ENCODE assay signal across 20 cellular contexts in genomic region chr6:13866291-13866690, GRCh38.
DNase-seq lines count a peak whose midpoint lies in the region.
"Had no signal": no experiment of that assay in that cellular context is flagged by ENCODE, and none has a peak within 500 bp of the region (broad histone marks: within the 10 kb centered on the region; RNA-seq: fewer than 3 reads in every experiment).

No MANE protein-coding gene starts in this region.

- DNase-seq in NCI-H524 (lab: John Stamatoyannopoulos, UW), result peak; percentile 16 to 72
- no peak for DNase-seq in NCI-H524 treated with DMSO at 0.1 percent for 48 hours (lab: John Stamatoyannopoulos, UW)
- peak; percentile 41 for DNase-seq in NCI-H1105 (lab: John Stamatoyannopoulos, UW)
- peak; percentile 52 to 85 for DNase-seq in NCI-H446 (lab: John Stamatoyannopoulos, UW)
- peak; percentile 6 for DNase-seq in ecto neural progenitor cell (ENCODE audit: low spot score)
- no peak for DNase-seq in activated CD8-positive, alpha-beta memory T cell treated with anti-CD3 and anti-CD28 coated beads, Interleukin-2, amount 50 U/mL, for 4 hours
- DNase-seq in dedifferentiated amniotic fluid mesenchymal stem cell (ENCODE audit: extremely low spot score), result no peak
- DNase-seq in NCI-H2196 (lab: John Stamatoyannopoulos, UW; ENCODE audit: unreplicated experiment), result no peak
- DNase-seq: 8988T; CD8-positive, alpha-beta T cell; GDM1; GOT3; HCEC 1CT; MM.1S; NCI-H1092; NCI-H146; NCI-H2081; NCI-H226; NCI-H774; Right ventricle myocardium superior had no signal

Comparison
In these comparisons a context has a peak if more than half of its experiments do, and no peak if none do; other contexts are left out.
1. DNase-seq: peak in NCI-H524 (2 of 2), NCI-H1105 (single experiment), NCI-H446 (2 of 2) and ecto neural progenitor cell (single experiment); none in NCI-H524 treated with DMSO at 0.1 percent for 48 hours (single experiment), activated CD8-positive, alpha-beta memory T cell treated with anti-CD3 and anti-CD28 coated beads, Interleukin-2, amount 50 U/mL, for 4 hours (single experiment), dedifferentiated amniotic fluid mesenchymal stem cell (single experiment) and NCI-H2196 (single experiment).